ENCODE assay signal across 1 cellular context in the genomic region with DNA sequence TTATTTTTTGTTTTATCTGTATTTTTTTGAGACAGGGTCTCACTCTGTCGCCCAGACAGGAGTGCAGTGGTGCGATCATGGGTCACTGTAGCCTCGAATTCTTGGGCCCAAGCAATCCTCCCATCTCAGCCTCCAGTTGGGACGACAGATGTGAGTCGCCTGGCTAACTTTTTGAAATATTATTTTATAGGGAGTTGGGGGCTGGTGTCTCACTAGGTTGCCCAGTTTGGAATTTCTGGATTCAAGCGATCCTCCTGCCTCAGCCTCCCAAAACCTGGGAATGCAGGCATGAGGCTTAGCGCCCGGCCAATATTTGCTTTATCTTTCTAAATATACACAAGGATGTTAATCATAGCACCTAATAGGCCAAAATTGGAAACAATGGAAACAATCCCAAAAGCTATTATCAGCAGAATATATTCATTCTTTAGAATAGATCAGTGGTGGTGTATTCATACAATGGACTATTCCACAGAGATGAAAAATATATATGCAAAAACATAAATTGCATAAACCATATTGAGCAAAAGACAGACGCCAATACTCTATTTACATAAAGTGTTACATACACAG.
TF ChIP-seq lines count a peak whose summit lies in the region.

No MANE protein-coding gene starts in this region.

TF ChIP-seq in HepG2, 621 proteins besides CTCF, POLR2A, EP300 and RAD21:
- TF ChIP-seq, protein P1, sequence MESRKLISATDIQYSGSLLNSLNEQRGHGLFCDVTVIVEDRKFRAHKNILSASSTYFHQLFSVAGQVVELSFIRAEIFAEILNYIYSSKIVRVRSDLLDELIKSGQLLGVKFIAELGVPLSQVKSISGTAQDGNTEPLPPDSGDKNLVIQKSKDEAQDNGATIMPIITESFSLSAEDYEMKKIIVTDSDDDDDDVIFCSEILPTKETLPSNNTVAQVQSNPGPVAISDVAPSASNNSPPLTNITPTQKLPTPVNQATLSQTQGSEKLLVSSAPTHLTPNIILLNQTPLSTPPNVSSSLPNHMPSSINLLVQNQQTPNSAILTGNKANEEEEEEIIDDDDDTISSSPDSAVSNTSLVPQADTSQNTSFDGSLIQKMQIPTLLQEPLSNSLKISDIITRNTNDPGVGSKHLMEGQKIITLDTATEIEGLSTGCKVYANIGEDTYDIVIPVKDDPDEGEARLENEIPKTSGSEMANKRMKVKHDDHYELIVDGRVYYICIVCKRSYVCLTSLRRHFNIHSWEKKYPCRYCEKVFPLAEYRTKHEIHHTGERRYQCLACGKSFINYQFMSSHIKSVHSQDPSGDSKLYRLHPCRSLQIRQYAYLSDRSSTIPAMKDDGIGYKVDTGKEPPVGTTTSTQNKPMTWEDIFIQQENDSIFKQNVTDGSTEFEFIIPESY (CRISPR knock-in tag; IDR thresholded peaks at IDR 0.05), result peak; percentile 75
- TF ChIP-seq ZNF121 (CRISPR knock-in tag; IDR thresholded peaks at IDR 0.05), result peak; percentile 77
- 0 out of 2 replicates have a peak, but pooled peaks have one; percentile 39 for TF ChIP-seq ARID2 (CRISPR knock-in tag; IDR thresholded peaks at IDR 0.05; ENCODE audit: borderline replicate concordance)
- TF ChIP-seq, protein P2, sequence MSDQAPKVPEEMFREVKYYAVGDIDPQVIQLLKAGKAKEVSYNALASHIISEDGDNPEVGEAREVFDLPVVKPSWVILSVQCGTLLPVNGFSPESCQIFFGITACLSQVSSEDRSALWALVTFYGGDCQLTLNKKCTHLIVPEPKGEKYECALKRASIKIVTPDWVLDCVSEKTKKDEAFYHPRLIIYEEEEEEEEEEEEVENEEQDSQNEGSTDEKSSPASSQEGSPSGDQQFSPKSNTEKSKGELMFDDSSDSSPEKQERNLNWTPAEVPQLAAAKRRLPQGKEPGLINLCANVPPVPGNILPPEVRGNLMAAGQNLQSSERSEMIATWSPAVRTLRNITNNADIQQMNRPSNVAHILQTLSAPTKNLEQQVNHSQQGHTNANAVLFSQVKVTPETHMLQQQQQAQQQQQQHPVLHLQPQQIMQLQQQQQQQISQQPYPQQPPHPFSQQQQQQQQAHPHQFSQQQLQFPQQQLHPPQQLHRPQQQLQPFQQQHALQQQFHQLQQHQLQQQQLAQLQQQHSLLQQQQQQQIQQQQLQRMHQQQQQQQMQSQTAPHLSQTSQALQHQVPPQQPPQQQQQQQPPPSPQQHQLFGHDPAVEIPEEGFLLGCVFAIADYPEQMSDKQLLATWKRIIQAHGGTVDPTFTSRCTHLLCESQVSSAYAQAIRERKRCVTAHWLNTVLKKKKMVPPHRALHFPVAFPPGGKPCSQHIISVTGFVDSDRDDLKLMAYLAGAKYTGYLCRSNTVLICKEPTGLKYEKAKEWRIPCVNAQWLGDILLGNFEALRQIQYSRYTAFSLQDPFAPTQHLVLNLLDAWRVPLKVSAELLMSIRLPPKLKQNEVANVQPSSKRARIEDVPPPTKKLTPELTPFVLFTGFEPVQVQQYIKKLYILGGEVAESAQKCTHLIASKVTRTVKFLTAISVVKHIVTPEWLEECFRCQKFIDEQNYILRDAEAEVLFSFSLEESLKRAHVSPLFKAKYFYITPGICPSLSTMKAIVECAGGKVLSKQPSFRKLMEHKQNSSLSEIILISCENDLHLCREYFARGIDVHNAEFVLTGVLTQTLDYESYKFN (CRISPR knock-in tag; conservative IDR thresholded peaks at IDR 0.05), result no peak
- 0 out of 2 replicates have a peak, but pooled peaks have one; percentile 49 for TF ChIP-seq SMYD3 (CRISPR knock-in tag; IDR thresholded peaks at IDR 0.05)
- TF ChIP-seq, protein P3, sequence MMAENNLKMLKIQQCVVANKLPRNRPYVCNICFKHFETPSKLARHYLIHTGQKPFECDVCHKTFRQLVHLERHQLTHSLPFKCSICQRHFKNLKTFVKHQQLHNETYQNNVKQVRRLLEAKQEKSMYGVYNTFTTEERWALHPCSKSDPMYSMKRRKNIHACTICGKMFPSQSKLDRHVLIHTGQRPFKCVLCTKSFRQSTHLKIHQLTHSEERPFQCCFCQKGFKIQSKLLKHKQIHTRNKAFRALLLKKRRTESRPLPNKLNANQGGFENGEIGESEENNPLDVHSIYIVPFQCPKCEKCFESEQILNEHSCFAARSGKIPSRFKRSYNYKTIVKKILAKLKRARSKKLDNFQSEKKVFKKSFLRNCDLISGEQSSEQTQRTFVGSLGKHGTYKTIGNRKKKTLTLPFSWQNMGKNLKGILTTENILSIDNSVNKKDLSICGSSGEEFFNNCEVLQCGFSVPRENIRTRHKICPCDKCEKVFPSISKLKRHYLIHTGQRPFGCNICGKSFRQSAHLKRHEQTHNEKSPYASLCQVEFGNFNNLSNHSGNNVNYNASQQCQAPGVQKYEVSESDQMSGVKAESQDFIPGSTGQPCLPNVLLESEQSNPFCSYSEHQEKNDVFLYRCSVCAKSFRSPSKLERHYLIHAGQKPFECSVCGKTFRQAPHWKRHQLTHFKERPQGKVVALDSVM (CRISPR knock-in tag; IDR thresholded peaks at IDR 0.05), result peak; percentile 90
- 0 out of 2 replicates have a peak, but pooled peaks have one; percentile 46 for TF ChIP-seq ZNF354B (CRISPR knock-in tag; IDR thresholded peaks at IDR 0.05)
- no peak for TF ChIP-seq ZNF766 (CRISPR knock-in tag; IDR thresholded peaks at IDR 0.05; ENCODE audit: borderline replicate concordance)
- TF ChIP-seq ZMYM3 (CRISPR knock-in tag; IDR thresholded peaks at IDR 0.05), result 0 out of 2 replicates have a peak, but pooled peaks have one; percentile 13
- TF ChIP-seq CEBPG (CRISPR knock-in tag; IDR thresholded peaks at IDR 0.05), result no peak
- TF ChIP-seq ZFP36L1 (CRISPR knock-in tag; IDR thresholded peaks at IDR 0.05), result peak; percentile 64; the same call in 1 of the 2 replicates
- no peak for TF ChIP-seq SOX13 (IDR thresholded peaks at IDR 0.05)
- TF ChIP-seq SOX13 (CRISPR knock-in tag; conservative IDR thresholded peaks at IDR 0.05 in 1 of 2, IDR thresholded peaks at IDR 0.05 in 1 of 2), result 0 out of 4 replicates have a peak, but pooled peaks of 1 of the 2 experiments have one; percentile 7
